34 cellular contexts compared by ENCODE assay signal in the genomic region with DNA sequence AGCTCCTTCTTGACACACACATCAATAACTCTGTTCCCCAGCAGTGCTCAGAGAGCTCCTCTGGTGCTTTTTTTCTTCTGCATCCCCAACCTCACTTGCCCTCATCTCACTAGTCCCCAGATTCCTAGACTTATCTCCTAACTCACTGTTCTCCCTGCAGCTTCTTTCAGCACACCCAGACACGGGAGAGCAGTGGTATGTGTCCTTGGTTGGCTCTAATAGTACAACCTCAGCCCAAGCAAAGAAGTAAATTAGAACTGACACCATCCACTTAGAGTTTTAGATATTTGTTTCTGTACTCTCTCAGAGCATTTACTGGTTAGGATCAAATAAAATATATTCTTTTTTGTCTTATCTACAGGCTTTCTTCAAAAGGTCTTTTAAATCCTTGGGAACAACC.
"Had no signal": no experiment of that assay in that cellular context is flagged by ENCODE, and none has a peak within 500 bp of the region (broad histone marks: within the 10 kb centered on the region; RNA-seq: fewer than 3 reads in every experiment).

No MANE protein-coding gene starts in this region.

- H3K4me1 Mint-ChIP-seq: immature natural killer cell; memory B cell; naive B cell; stimulated activated naive CD8-positive, alpha-beta T cell treated with anti-CD3 and anti-CD28 coated beads, Interleukin-15, amount 100 ng/mL, for 72 hours had no signal

- H3K27ac Mint-ChIP-seq: dendritic cell treated with granulocyte-macrophage colony-stimulating factor and Interleukin-4, amounts not matched to agents 40 ng/mL and 50 ng/mL, for 4 days; endodermal cell; immature natural killer cell; memory B cell; mesothelial cell of epicardium; naive B cell; natural killer cell treated with Interleukin-12 subunit alpha and Interleukin-12 subunit beta and Interleukin-15 and Interleukin-18, amount 100 ng/mL, for 72 hours; stimulated activated naive CD8-positive, alpha-beta T cell treated with anti-CD3 and anti-CD28 coated beads, Interleukin-15, amount 100 ng/mL, for 72 hours had no signal

- DNase-seq: colonic mucosa; effector CD8-positive, alpha-beta T cell; endodermal cell; foreskin melanocyte; hypothalamus; immature natural killer cell; islet precursor cell; kidney glomerular epithelial cell; left colon; left ventricle myocardium superior; lower lobe of right lung; mucosa of descending colon; naive B cell; stimulated activated CD4-positive, alpha-beta T cell treated with anti-CD3 and anti-CD28 coated beads, Interleukin-12 subunit alpha, Interleukin-12 subunit beta, amount 100 ng/mL, for 4 hours; stimulated activated CD4-positive, alpha-beta T cell treated with anti-CD3 and anti-CD28 coated beads, Interleukin-1b, Interleukin-23, amount 100 ng/mL, for 48 hours; stimulated activated CD4-positive, alpha-beta T cell treated with anti-CD3 and anti-CD28 coated beads, Interleukin-4, amount 100 ng/mL, for 1 hour; stimulated activated CD8-positive, alpha-beta memory T cell treated with anti-CD3 and anti-CD28 coated beads, Interleukin-4, amount 100 ng/mL, for 48 hours; stimulated activated naive CD4-positive, alpha-beta T cell; stimulated activated naive CD8-positive, alpha-beta T cell treated with anti-CD3 and anti-CD28 coated beads, Interleukin-15, amount 100 ng/mL, for 72 hours; transverse colon had no signal

- ATAC-seq: esophagus mucosa; left colon; left ventricle myocardium superior; mucosa of descending colon; natural killer cell treated with Interleukin-12 subunit alpha and Interleukin-12 subunit beta and Interleukin-15 and Interleukin-18, amount 100 ng/mL, for 72 hours; sciatic nerve; stimulated activated naive CD8-positive, alpha-beta T cell treated with anti-CD3 and anti-CD28 coated beads, Interleukin-15, amount 100 ng/mL, for 72 hours had no signal

- H3K27me3 ChIP-seq: colonic mucosa, neutrophil, right atrium auricular region, suprapubic skin, transverse colon had no signal

- H3K4me3 Mint-ChIP-seq: dendritic cell treated with granulocyte-macrophage colony-stimulating factor and Interleukin-4, amounts not matched to agents 40 ng/mL and 50 ng/mL, for 4 days; endodermal cell; immature natural killer cell; memory B cell; mesothelial cell of epicardium; naive B cell; natural killer cell treated with Interleukin-12 subunit alpha and Interleukin-12 subunit beta and Interleukin-15 and Interleukin-18, amount 100 ng/mL, for 72 hours; neural crest cell; stimulated activated naive CD8-positive, alpha-beta T cell treated with anti-CD3 and anti-CD28 coated beads, Interleukin-15, amount 100 ng/mL, for 72 hours had no signal

- H3K9me3 ChIP-seq: colonic mucosa, lower lobe of right lung, mucosa of descending colon, neutrophil, prostate gland, right atrium auricular region, suprapubic skin, transverse colon had no signal

- H3K36me3 ChIP-seq: colonic mucosa, lower lobe of right lung, neutrophil, prostate gland, right atrium auricular region, suprapubic skin, transverse colon had no signal

- H3K36me3 Mint-ChIP-seq: immature natural killer cell; memory B cell; mesothelial cell of epicardium; naive B cell; natural killer cell treated with Interleukin-12 subunit alpha and Interleukin-12 subunit beta and Interleukin-15 and Interleukin-18, amount 100 ng/mL, for 72 hours had no signal

- H3K27ac ChIP-seq: colonic mucosa, epithelial cell of prostate, lower lobe of right lung, neutrophil, parathyroid adenoma, prostate gland, right atrium auricular region, suprapubic skin, transverse colon had no signal

- H3K4me1 ChIP-seq: colonic mucosa, lower lobe of right lung, parathyroid adenoma, prostate gland, right atrium auricular region, suprapubic skin had no signal

- H3K4me2 ChIP-seq: smooth muscle cell had no signal

- H3K4me3 ChIP-seq: colonic mucosa, lower lobe of right lung, mucosa of descending colon, prostate gland, right atrium auricular region, smooth muscle cell, suprapubic skin, transverse colon had no signal

- H3K9ac ChIP-seq: parathyroid adenoma had no signal

- H3K9me3 Mint-ChIP-seq: dendritic cell treated with granulocyte-macrophage colony-stimulating factor and Interleukin-4, amounts not matched to agents 40 ng/mL and 50 ng/mL, for 4 days; endodermal cell; immature natural killer cell; memory B cell; mesothelial cell of epicardium; naive B cell; natural killer cell treated with Interleukin-12 subunit alpha and Interleukin-12 subunit beta and Interleukin-15 and Interleukin-18, amount 100 ng/mL, for 72 hours; neural crest cell; stimulated activated naive CD8-positive, alpha-beta T cell treated with anti-CD3 and anti-CD28 coated beads, Interleukin-15, amount 100 ng/mL, for 72 hours had no signal

- H3K27me3 Mint-ChIP-seq: dendritic cell treated with granulocyte-macrophage colony-stimulating factor and Interleukin-4, amounts not matched to agents 40 ng/mL and 50 ng/mL, for 4 days; memory B cell; naive B cell; stimulated activated naive CD8-positive, alpha-beta T cell treated with anti-CD3 and anti-CD28 coated beads, Interleukin-15, amount 100 ng/mL, for 72 hours had no signal

- H2AFZ ChIP-seq: parathyroid adenoma had no signal

- H3K79me2 ChIP-seq: parathyroid adenoma had no signal
